Comparison of ENCODE assay signal across 14 cellular contexts in the genomic region with DNA sequence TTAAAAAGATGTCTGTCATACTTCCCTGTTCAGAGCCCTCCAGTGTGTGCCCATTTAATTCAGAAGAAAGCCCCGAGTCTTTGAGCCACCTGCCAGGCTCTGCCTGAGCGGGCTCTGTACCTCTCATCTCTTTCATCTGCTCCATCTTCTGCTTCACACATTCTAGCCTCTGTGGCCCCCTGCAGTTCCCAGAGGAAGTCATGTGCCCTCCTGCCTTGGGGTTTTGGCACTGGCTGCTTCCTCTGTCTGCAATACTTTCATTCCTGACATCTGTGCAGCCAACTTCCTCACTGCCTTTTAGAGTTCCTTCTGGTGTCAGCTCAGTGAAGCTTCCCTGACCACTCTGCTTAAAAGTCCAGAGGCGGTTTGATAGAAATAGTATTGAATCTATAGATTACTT. TPM values are rescaled to one million over a fixed set of nuclear protein-coding genes. Genes with fewer than 3 reads are reported as not detected.
DNase-seq lines count a peak whose midpoint lies in the region; ATAC-seq and TF ChIP-seq lines count a peak whose summit lies in the region.
"Had no signal": no experiment of that assay in that cellular context is flagged by ENCODE, and none has a peak within 500 bp of the region (broad histone marks: within the 10 kb centered on the region; RNA-seq: fewer than 3 reads in every experiment).

No MANE protein-coding gene starts in this region.

- no peaks in the 10 kb centered on the region for H3K4me1 Mint-ChIP-seq in activated T-helper 17 cell treated with anti-CD3 and anti-CD28 coated beads, Interleukin-2, amount 50 U/mL, for 72 hours

- no peak overlapping the region for H3K27ac Mint-ChIP-seq in activated T-helper 17 cell treated with anti-CD3 and anti-CD28 coated beads, Interleukin-2, amount 50 U/mL, for 72 hours
- H3K27ac Mint-ChIP-seq: IgD-negative memory B cell; stimulated activated effector memory CD8-positive, alpha-beta T cell treated with anti-CD3 and anti-CD28 coated beads, Interleukin-12 subunit alpha, Interleukin-12 subunit beta, amount 100 ng/mL, for 72 hours had no signal

- no peaks in the 10 kb centered on the region for H3K36me3 Mint-ChIP-seq in activated T-helper 17 cell treated with anti-CD3 and anti-CD28 coated beads, Interleukin-2, amount 50 U/mL, for 72 hours (ENCODE audit: low read depth)
- H3K36me3 Mint-ChIP-seq: IgD-negative memory B cell had no signal

- ATAC-seq in sciatic nerve (peak; percentile 84), GM19324 (IDR thresholded peaks at IDR 0.05; ENCODE audit: low FRiP score, unreplicated experiment) (no peak)
- no peak for ATAC-seq in activated T-helper 17 cell treated with anti-CD3 and anti-CD28 coated beads, Interleukin-2, amount 50 U/mL, for 72 hours (replicated peaks)
- ATAC-seq: stimulated activated effector memory CD8-positive, alpha-beta T cell treated with anti-CD3 and anti-CD28 coated beads, Interleukin-12 subunit alpha, Interleukin-12 subunit beta, amount 100 ng/mL, for 72 hours had no signal

- TF ChIP-seq CTCF in fibroblast of villous mesenchyme (IDR thresholded peaks at IDR 0.05; ENCODE audit: insufficient read depth, low read depth, low read length): no peak

- no peaks in the 10 kb centered on the region for H3K36me3 ChIP-seq in SK-N-MC (ENCODE audit: insufficient read depth, low read length)
- H3K36me3 ChIP-seq: neutrophil had no signal

- peak; percentile 78 for DNase-seq in GF-D8 (lab: John Stamatoyannopoulos, UW)
- peak; percentile 68 for DNase-seq in SK-N-MC (ENCODE audit: low read depth, low spot score)
- peak; percentile 30 for DNase-seq in fibroblast of villous mesenchyme (ENCODE audit: low read depth)
- DNase-seq in sciatic nerve (ENCODE audit: low spot score): no peak
- no peak for DNase-seq in NCI-H146 treated with DMSO at 0.1 percent for 48 hours (lab: John Stamatoyannopoulos, UW; ENCODE audit: unreplicated experiment)
- DNase-seq: activated CD4-positive, CD25-positive, alpha-beta regulatory T cell treated with anti-CD3 and anti-CD28 coated beads, Interleukin-2, amount 50 U/mL, for 72 hours; activated T-cell treated with anti-CD3 and anti-CD28 coated beads, Interleukin-2, amount 50 U/mL, for 48 hours; HCEC 1CT; NCI-H2171 had no signal

- no peaks in the 10 kb centered on the region for H3K9me3 Mint-ChIP-seq in activated T-helper 17 cell treated with anti-CD3 and anti-CD28 coated beads, Interleukin-2, amount 50 U/mL, for 72 hours
- H3K9me3 Mint-ChIP-seq: stimulated activated effector memory CD8-positive, alpha-beta T cell treated with anti-CD3 and anti-CD28 coated beads, Interleukin-12 subunit alpha, Interleukin-12 subunit beta, amount 100 ng/mL, for 72 hours had no signal

- peak overlapping the region; percentile 77 for H3K27ac ChIP-seq in SK-N-MC
- H3K27ac ChIP-seq: neutrophil had no signal

- peaks cover 8% of the 10 kb centered on the region; the same call in 1 of the 2 replicates for H3K9me3 ChIP-seq in SK-N-MC (ENCODE audit: low read depth, low read length)
- H3K9me3 ChIP-seq: neutrophil had no signal

- peaks cover 40% of the 10 kb centered on the region for H3K27me3 Mint-ChIP-seq in activated T-helper 17 cell treated with anti-CD3 and anti-CD28 coated beads, Interleukin-2, amount 50 U/mL, for 72 hours

- H3K9ac ChIP-seq in SK-N-MC (ENCODE audit: insufficient read length): no peak overlapping the region

- intact Hi-C loops in sciatic nerve (cut with DNase I): no loop called here

- no peak overlapping the region for H3K4me3 Mint-ChIP-seq in activated T-helper 17 cell treated with anti-CD3 and anti-CD28 coated beads, Interleukin-2, amount 50 U/mL, for 72 hours
- H3K4me3 Mint-ChIP-seq: IgD-negative memory B cell; stimulated activated effector memory CD8-positive, alpha-beta T cell treated with anti-CD3 and anti-CD28 coated beads, Interleukin-12 subunit alpha, Interleukin-12 subunit beta, amount 100 ng/mL, for 72 hours had no signal

- H3K4me3 ChIP-seq in SK-N-MC (peak overlapping the region; percentile 45), fibroblast of villous mesenchyme (ENCODE audit: low read depth, low read length) (no peak overlapping the region)

RNA-seq across cellular contexts. Expression of a gene that starts 6.2 kb away (rescaled TPM):
- total RNA-seq in fibroblast of villous mesenchyme: 1.3 and 2.6 TPM in 2 replicates
- 1.6 TPM for total RNA-seq in sciatic nerve
- not detected for total RNA-seq in activated T-helper 17 cell treated with anti-CD3 and anti-CD28 coated beads, Interleukin-2, amount 50 U/mL, for 72 hours

RNA-seq across cellular contexts. Expression of a gene that starts 25.8 kb away (rescaled TPM):
- 1.3 TPM in 1 of 2 replicates, not detected in the other for total RNA-seq in fibroblast of villous mesenchyme
- total RNA-seq in sciatic nerve: 8.3 TPM
- not detected for total RNA-seq in activated T-helper 17 cell treated with anti-CD3 and anti-CD28 coated beads, Interleukin-2, amount 50 U/mL, for 72 hours

Comparison
In these comparisons a context has a peak if more than half of its experiments do, and no peak if none do; other contexts are left out.
1. DNase-seq: peak in GF-D8 (single experiment), SK-N-MC (single experiment) and fibroblast of villous mesenchyme (single experiment); none in sciatic nerve (single experiment) and NCI-H146 treated with DMSO at 0.1 percent for 48 hours (single experiment).